9 cellular contexts compared by ENCODE assay signal in the genomic region with DNA sequence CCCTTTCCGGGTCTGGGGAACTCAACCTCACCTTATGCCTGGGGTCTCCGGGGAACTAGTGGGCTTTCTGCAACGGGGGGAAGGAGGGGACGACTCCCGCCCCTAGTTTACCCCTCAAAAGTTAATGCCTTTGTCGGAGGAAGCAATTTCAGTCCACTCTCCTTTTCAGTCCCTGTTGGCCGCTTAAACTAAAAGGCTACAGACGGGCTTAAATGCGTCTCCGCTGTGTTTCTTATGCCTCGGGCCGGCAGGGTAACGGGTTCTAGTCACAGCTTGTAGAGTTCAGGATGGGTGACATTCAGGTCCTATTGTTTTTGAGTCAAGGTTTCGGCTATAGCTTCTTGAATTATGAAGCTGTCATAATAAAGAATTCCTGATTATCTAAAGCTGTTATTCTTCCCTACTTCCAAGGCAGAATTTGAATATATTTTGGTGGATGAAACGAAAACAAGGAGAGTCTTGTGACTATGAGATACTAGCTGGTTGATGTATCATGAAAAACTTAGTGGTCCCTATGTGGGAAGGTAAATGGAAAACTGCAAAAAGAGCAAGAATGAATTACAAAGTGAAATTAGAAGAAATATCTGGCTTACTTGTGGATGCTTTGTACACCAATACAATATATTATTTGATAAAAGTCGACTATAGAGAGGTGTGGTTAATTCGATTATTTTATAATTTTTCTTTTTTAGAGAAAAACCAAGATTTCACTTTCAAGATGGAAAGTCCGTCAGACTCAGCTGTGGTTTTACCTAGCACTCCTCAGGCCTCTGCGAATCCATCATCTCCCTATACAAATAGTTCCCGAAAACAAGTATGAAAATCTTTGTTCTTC. TPM values are rescaled to one million over a fixed set of nuclear protein-coding genes. Genes with fewer than 3 reads are reported as not detected.
DNase-seq lines count a peak whose midpoint lies in the region; ATAC-seq and TF ChIP-seq lines count a peak whose summit lies in the region.
"Had no signal": no experiment of that assay in that cellular context is flagged by ENCODE, and none has a peak within 500 bp of the region (broad histone marks: within the 10 kb centered on the region; RNA-seq: fewer than 3 reads in every experiment).

No MANE protein-coding gene starts in this region.

- H3K27me3 ChIP-seq in DND-41 (ENCODE audit: insufficient read depth, low read length, poor library complexity) (peaks cover 8% of the 10 kb centered on the region), NT2/D1 (ENCODE audit: insufficient read depth, insufficient read length) (no peaks in the 10 kb centered on the region), mononuclear cell (ENCODE audit: insufficient read depth, low read length) (no peaks in the 10 kb centered on the region)

- H3K79me2 ChIP-seq in DND-41 (ENCODE audit: insufficient read depth, low read length), result peaks cover 13% of the 10 kb centered on the region

- peak overlapping the region; percentile 89 for H2AFZ ChIP-seq in DND-41 (ENCODE audit: low read depth, low read length)

- peaks cover 24% of the 10 kb centered on the region for H3K4me1 ChIP-seq in DND-41 (ENCODE audit: insufficient read depth, low read length)
- H3K4me1 ChIP-seq in NT2/D1 (ENCODE audit: insufficient read depth, insufficient read length), result no peaks in the 10 kb centered on the region
- H3K4me1 ChIP-seq in mononuclear cell (ENCODE audit: insufficient read depth, low read length), result peaks cover 18% of the 10 kb centered on the region

- H3K9me3 ChIP-seq in DND-41 (ENCODE audit: insufficient read depth, low read length, severe bottlenecking) (no peaks in the 10 kb centered on the region), NT2/D1 (ENCODE audit: insufficient read depth, low read length) (no peaks in the 10 kb centered on the region), mononuclear cell (ENCODE audit: low read depth, low read length) (no peaks in the 10 kb centered on the region)

- DNase-seq in DND-41 (no peak), H4 (ENCODE audit: low spot score) (peak; percentile 10), NT2/D1 (ENCODE audit: low read depth, low spot score) (no peak), dermis blood vessel endothelial cell (peak; percentile 43), cerebellar nuclear complex (lab: John Stamatoyannopoulos, UW) (no peak), T1000 (lab: John Stamatoyannopoulos, UW) (no peak)

- H3K4me2 ChIP-seq in DND-41 (ENCODE audit: insufficient read depth, low read length), result peak overlapping the region; percentile 89

- TF ChIP-seq CTCF in DND-41 (IDR thresholded peaks at IDR 0.05; ENCODE audit: borderline replicate concordance, extremely low read depth, low read length, poor library complexity, severe bottlenecking), result peak; percentile 3

- H4K20me1 ChIP-seq in DND-41 (ENCODE audit: insufficient read depth, low read length), result no peaks in the 10 kb centered on the region

- peak overlapping the region; percentile 74 to 75 for H3K4me3 ChIP-seq in DND-41 (ENCODE audit: low read depth in 1 of 2, low read length in 2 of 2)
- peak overlapping the region; percentile 78 for H3K4me3 ChIP-seq in NT2/D1 (ENCODE audit: insufficient read length, low read depth)
- peak overlapping the region; percentile 95 for H3K4me3 ChIP-seq in mononuclear cell (ENCODE audit: low read length)

- H3K27ac ChIP-seq in DND-41 (ENCODE audit: low read length), result peak overlapping the region; percentile 94

- H3K9ac ChIP-seq in DND-41 (ENCODE audit: low read depth, low read length) (peak overlapping the region; percentile 89), NT2/D1 (ENCODE audit: insufficient read length, low read depth) (peak overlapping the region; percentile 88)

- ATAC-seq in DND-41 (ENCODE audit: insufficient read depth, low read depth) (0 out of 3 replicates have a peak, but pooled peaks have one; percentile 1), GM18519 (IDR thresholded peaks at IDR 0.05; ENCODE audit: low FRiP score, unreplicated experiment) (no peak)

- peaks cover 8% of the 10 kb centered on the region; the same call in 1 of the 2 replicates for H3K36me3 ChIP-seq in DND-41 (ENCODE audit: insufficient read depth, low read length)
- peaks cover 3% of the 10 kb centered on the region for H3K36me3 ChIP-seq in NT2/D1 (ENCODE audit: insufficient read depth, insufficient read length, low read length)

RNA-seq across cellular contexts. Expression of a gene that starts 0.5 kb away (rescaled TPM):
- total RNA-seq in H4 (2014; rRNA removed; shearing (Covaris generic)), result 8.9 and 9.3 TPM in 2 replicates
- total RNA-seq in dermis blood vessel endothelial cell (7.0 and 10.0 TPM in 2 replicates), mononuclear cell (27.3 TPM)

RNA-seq across cellular contexts. Expression of a gene that starts 36.8 kb away (rescaled TPM):
- total RNA-seq in H4 (2014; rRNA removed; shearing (Covaris generic)), result not detected in 2 replicates
- total RNA-seq in dermis blood vessel endothelial cell (0.34 and 0.84 TPM in 2 replicates), mononuclear cell (not detected)
- total RNA-seq: T-helper 2 cell treated with Interferon-gamma antibody and Interleukin-4, amounts not matched to agents 100 ng/mL and 5 ng/mL, for 36 hours had no signal

Comparison
In these comparisons a context has a peak if more than half of its experiments do, and no peak if none do; other contexts are left out.
1. DNase-seq: peak in H4 (single experiment) and dermis blood vessel endothelial cell (single experiment); none in DND-41 (single experiment), NT2/D1 (single experiment), cerebellar nuclear complex (0 of 2) and T1000 (single experiment).
2. Peak in every context shown above with its lines, with median percentiles within 50 percentile points of each other: H3K4me3 ChIP-seq.